16 cellular contexts compared by ENCODE assay signal in genomic region chr2:57182941-57183340, GRCh38.
"Had no signal": no experiment of that assay in that cellular context is flagged by ENCODE, and none has a peak within 500 bp of the region (broad histone marks: within the 10 kb centered on the region; RNA-seq: fewer than 3 reads in every experiment).

No MANE protein-coding gene starts in this region.

- H3K27ac Mint-ChIP-seq: activated naive CD4-positive, alpha-beta T cell treated with anti-CD3 and anti-CD28 coated beads, Interleukin-2, amount 50 U/mL, for 24 hours; activated T-cell treated with anti-CD3 and anti-CD28 coated beads, Interleukin-2, amount 50 U/mL, for 72 hours; nephron progenitor cell had no signal

- H3K27me3 ChIP-seq: adrenal gland, thyroid gland had no signal

- H3K27me3 Mint-ChIP-seq: activated naive CD4-positive, alpha-beta T cell treated with anti-CD3 and anti-CD28 coated beads, Interleukin-2, amount 50 U/mL, for 24 hours had no signal

- H3K36me3 Mint-ChIP-seq: activated naive CD4-positive, alpha-beta T cell treated with anti-CD3 and anti-CD28 coated beads, Interleukin-2, amount 50 U/mL, for 24 hours had no signal

- DNase-seq: activated CD4-positive, alpha-beta T cell treated with anti-CD3 and anti-CD28 coated beads, Interleukin-2, amount 50 U/mL, for 4 hours; activated gamma-delta T cell; activated T-cell treated with anti-CD3 and anti-CD28 coated beads, Interleukin-2, amount 50 U/mL, for 72 hours; adrenal gland; foreskin melanocyte; glutamatergic neuron; hippocampal formation; islet precursor cell; midbrain; nephron progenitor cell; occipital lobe; stimulated activated CD4-positive, alpha-beta T cell treated with anti-CD3 and anti-CD28 coated beads, Interleukin-2, amount 100 ng/mL, for 24 hours; stimulated activated naive CD4-positive, alpha-beta T cell treated with Interleukin-2 at 50 U/mL for 16 hours; thyroid gland had no signal

- H3K4me1 Mint-ChIP-seq: activated naive CD4-positive, alpha-beta T cell treated with anti-CD3 and anti-CD28 coated beads, Interleukin-2, amount 50 U/mL, for 24 hours; nephron progenitor cell had no signal

- H3K4me3 ChIP-seq: adrenal gland, lung, thyroid gland had no signal

- H3K4me3 Mint-ChIP-seq: activated naive CD4-positive, alpha-beta T cell treated with anti-CD3 and anti-CD28 coated beads, Interleukin-2, amount 50 U/mL, for 24 hours; activated T-cell treated with anti-CD3 and anti-CD28 coated beads, Interleukin-2, amount 50 U/mL, for 72 hours; nephron progenitor cell had no signal

- H3K36me3 ChIP-seq: adrenal gland, thyroid gland had no signal

- H3K27ac ChIP-seq: adrenal gland, thyroid gland had no signal

- H3K9me3 Mint-ChIP-seq: nephron progenitor cell had no signal
